In genomic region chr22:37196539-37197450, GRCh38 we compare ENCODE assay signal across 8 cellular contexts. TPM values are rescaled to one million over a fixed set of nuclear protein-coding genes. Genes with fewer than 3 reads are reported as not detected.
DNase-seq lines count a peak whose midpoint lies in the region; ATAC-seq and TF ChIP-seq lines count a peak whose summit lies in the region.

No MANE protein-coding gene starts in this region.

- H3K4me1 ChIP-seq in BLaER1 treated with 17β-estradiol and CSF1 and Interleukin-3, amounts not matched to agents 10 nM and 100 nM = peaks cover 29 to 45% (median 35%) of the 10 kb centered on the region in 10 experiments
- peaks cover 40 to 44% of the 10 kb centered on the region in 2 donors for H3K4me1 ChIP-seq in naive thymus-derived CD4-positive, alpha-beta T cell (ENCODE audit: control insufficient read depth in 2 of 2, insufficient read depth in 2 of 2, low read length in 2 of 2)

- no peaks in the 10 kb centered on the region for H3K27me3 Mint-ChIP-seq in naive thymus-derived CD4-positive, alpha-beta T cell

- peaks cover 0 to 8% (median 0%) of the 10 kb centered on the region in 5 donors for H3K36me3 Mint-ChIP-seq in naive thymus-derived CD4-positive, alpha-beta T cell

- peak overlapping the region in 1 of 11 experiments; percentile 89; a peak in 1 of 22 replicates for H3K27ac ChIP-seq in BLaER1 treated with 17β-estradiol and CSF1 and Interleukin-3, amounts not matched to agents 10 nM and 100 nM
- peak overlapping the region; percentile 93 for H3K27ac ChIP-seq in epithelial cell of prostate
- peak overlapping the region; percentile 86 for H3K27ac ChIP-seq in naive thymus-derived CD4-positive, alpha-beta T cell (ENCODE audit: low read depth, low read length)

- no peak for ATAC-seq in naive thymus-derived CD4-positive, alpha-beta T cell
- ATAC-seq in GM19397 (IDR thresholded peaks at IDR 0.05; ENCODE audit: unreplicated experiment) = no peak

- CTCF ChIA-PET in naive thymus-derived CD4-positive, alpha-beta T cell (lab: Charles Lee) = interaction anchor here (0.5 to 3.5 kb wide), 20 partner anchors 13 to 1661 kb away, joined by 3 to 18 read pairs (median 5); no protein-coding TSS in a partner anchor
- CTCF ChIA-PET in HEK293T (lab: Yijun Ruan, JAX) = interaction anchor here (0.8 kb wide), 1 partner anchor 177 kb away, joined by 3 read pairs; no protein-coding TSS in a partner anchor

- peak overlapping the region in 2 of 10 donors; percentile 16 to 90 for H3K4me3 Mint-ChIP-seq in naive thymus-derived CD4-positive, alpha-beta T cell

- H3K27ac Mint-ChIP-seq in naive thymus-derived CD4-positive, alpha-beta T cell = peak overlapping the region; percentile 32 to 99 (median 93)

- peak overlapping the region in 2 of 11 experiments; percentile 81; a peak in 1 of 22 replicates for H3K9ac ChIP-seq in BLaER1 treated with 17β-estradiol and CSF1 and Interleukin-3, amounts not matched to agents 10 nM and 100 nM

- intact Hi-C loops in naive thymus-derived CD4-positive, alpha-beta T cell (cut with micrococcal nuclease) = loop anchor here in 1 of 2 donors (5.0 to 10.0 kb wide), 2 partner anchors 219 to 342 kb away; no protein-coding TSS in a partner anchor

- H3K4me2 ChIP-seq in BLaER1 treated with 17β-estradiol and CSF1 and Interleukin-3, amounts not matched to agents 10 nM and 100 nM = peak overlapping the region in 7 of 11 experiments; percentile 83 to 98 (median 93); a peak in 11 of 22 replicates

- H3K9me3 Mint-ChIP-seq in naive thymus-derived CD4-positive, alpha-beta T cell = no peaks in the 10 kb centered on the region

- peaks cover 30 to 68% (median 52%) of the 10 kb centered on the region in 7 donors for H3K4me1 Mint-ChIP-seq in naive thymus-derived CD4-positive, alpha-beta T cell

- H3K4me3 ChIP-seq in BLaER1 treated with 17β-estradiol and CSF1 and Interleukin-3, amounts not matched to agents 10 nM and 100 nM = no peak overlapping the region
- no peak overlapping the region for H3K4me3 ChIP-seq in naive thymus-derived CD4-positive, alpha-beta T cell (ENCODE audit: low read length)

- H3K27me3 ChIP-seq in BLaER1 treated with 17β-estradiol and CSF1 and Interleukin-3, amounts not matched to agents 10 nM and 100 nM = no peaks in the 10 kb centered on the region
- no peaks in the 10 kb centered on the region for H3K27me3 ChIP-seq in naive thymus-derived CD4-positive, alpha-beta T cell (ENCODE audit: control insufficient read depth in 2 of 2, insufficient read depth in 2 of 2, low read length in 2 of 2)

- H3K9me3 ChIP-seq in BLaER1 treated with 17β-estradiol and CSF1 and Interleukin-3, amounts not matched to agents 10 nM and 100 nM (replicated peaks in 1 of 11) = peaks cover 6 to 16% (median 9%) of the 10 kb centered on the region in 11 experiments; a peak in 20 of 22 replicates
- H3K9me3 ChIP-seq in naive thymus-derived CD4-positive, alpha-beta T cell (ENCODE audit: control insufficient read depth in 2 of 3, low read length in 3 of 3) = no peaks in the 10 kb centered on the region

- no peaks in the 10 kb centered on the region for H4K20me1 ChIP-seq in BLaER1 treated with 17β-estradiol and CSF1 and Interleukin-3, amounts not matched to agents 10 nM and 100 nM

- POLR2A ChIA-PET in naive thymus-derived CD4-positive, alpha-beta T cell (lab: Charles Lee) = interaction anchor here (1.1 to 14.7 kb wide), 9 partner anchors 12 to 113 kb away, joined by 3 to 256 read pairs (median 8); partner anchors contain the start of genes IL2RB and RAC2
- POLR2A ChIA-PET in HEK293T (lab: Yijun Ruan, JAX) = interaction anchor here (1.1 to 1.6 kb wide), 5 partner anchors 18 to 178 kb away, joined by 4 to 7 read pairs (median 4); partner anchors contain the start of genes MPST and TST

- no peaks in the 10 kb centered on the region for H3K36me3 ChIP-seq in BLaER1 treated with 17β-estradiol and CSF1 and Interleukin-3, amounts not matched to agents 10 nM and 100 nM
- H3K36me3 ChIP-seq in naive thymus-derived CD4-positive, alpha-beta T cell (ENCODE audit: control insufficient read depth in 2 of 3, insufficient read depth in 3 of 3, low read length in 3 of 3) = no peaks in the 10 kb centered on the region

- DNase-seq in NCI-H2196 treated with DMSO at 0.1 percent for 48 hours (lab: John Stamatoyannopoulos, UW; ENCODE audit: unreplicated experiment) = peak; percentile 22
- DNase-seq in epithelial cell of prostate (ENCODE audit: low read depth, low spot score) = no peak
- DNase-seq in naive thymus-derived CD4-positive, alpha-beta T cell = no peak
- no peak for DNase-seq in DMS53 treated with DMSO at 0.1 percent for 48 hours (lab: John Stamatoyannopoulos, UW; ENCODE audit: unreplicated experiment)
- DNase-seq in mesenteric fat pad (ENCODE audit: low spot score) = no peak
- DNase-seq in HEK293T (ENCODE audit: extremely low spot score) = no peak

TF ChIP-seq in HEK293T, 16 proteins besides CTCF, POLR2A, EP300 and RAD21:
- no peak for TF ChIP-seq ELF4 (IDR thresholded peaks at IDR 0.05)

RNA-seq across cellular contexts. Expression of gene C1QTNF6, which starts 8.7 kb away (rescaled TPM):
- total RNA-seq in naive thymus-derived CD4-positive, alpha-beta T cell = 10 to 100 TPM; 12.4 to 27.6 (median 20.2) TPM
- 1 to 10 TPM; 1.1 to 2.4 TPM for polyA plus RNA-seq in naive thymus-derived CD4-positive, alpha-beta T cell
- 1.3 TPM for total RNA-seq in mesenteric fat pad

RNA-seq across cellular contexts. Expression of gene SSTR3, which starts 15.5 kb away (rescaled TPM):
- total RNA-seq in naive thymus-derived CD4-positive, alpha-beta T cell = 10 to 100 TPM in 2 of 5 experiments, 1 to 10 TPM in 3; 3.9 to 30.4 (median 6.4) TPM
- polyA plus RNA-seq in naive thymus-derived CD4-positive, alpha-beta T cell = 1 to 10 TPM; 5.8 to 9.5 TPM
- not detected for total RNA-seq in mesenteric fat pad

RNA-seq across cellular contexts. Expression of gene IL2RB, which starts 47.1 kb away (rescaled TPM):
- 100 to 1,000 TPM in 2 of 5 experiments, 10 to 100 TPM in 3; 14.3 to 209 (median 44.1) TPM for total RNA-seq in naive thymus-derived CD4-positive, alpha-beta T cell
- polyA plus RNA-seq in naive thymus-derived CD4-positive, alpha-beta T cell = 10 to 100 TPM; 13.6 to 20.2 TPM
- total RNA-seq in mesenteric fat pad = 1.7 TPM

RNA-seq across cellular contexts. Expression of gene RAC2, which starts 47.3 kb away (rescaled TPM):
- total RNA-seq in naive thymus-derived CD4-positive, alpha-beta T cell = 100 to 1,000 TPM; 263 to 886 (median 301) TPM
- 100 to 1,000 TPM; 838 to 852 TPM for polyA plus RNA-seq in naive thymus-derived CD4-positive, alpha-beta T cell
- total RNA-seq in mesenteric fat pad = 26.1 TPM
